ENCODE assay signal across 9 cellular contexts in genomic region chr14:36604757-36605505, GRCh38. TPM values are rescaled to one million over a fixed set of nuclear protein-coding genes. Genes with fewer than 3 reads are reported as not detected.
DNase-seq lines count a peak whose midpoint lies in the region; ATAC-seq, FAIRE-seq and TF ChIP-seq lines count a peak whose summit lies in the region.
"Had no signal": no experiment of that assay in that cellular context is flagged by ENCODE, and none has a peak within 500 bp of the region (broad histone marks: within the 10 kb centered on the region; RNA-seq: fewer than 3 reads in every experiment).

No MANE protein-coding gene starts in this region.

- H2BK20ac ChIP-seq in IMR-90 (ENCODE audit: low read depth, low read length), result no peak overlapping the region

- peak; percentile 77 for ATAC-seq in GM21447 (IDR thresholded peaks at IDR 0.05; ENCODE audit: unreplicated experiment)
- ATAC-seq in IMR-90 (ENCODE audit: low read depth), result peak; percentile 64

- dilution Hi-C loops in IMR-90 (cut with HindIII; ENCODE audit: low sequenced_read_pairs, unreplicated experiment), result no loop called here

- in situ Hi-C loops in IMR-90 (cut with MboI; ENCODE audit: low sequenced_read_pairs), result no loop called here

- peaks cover 2% of the 10 kb centered on the region for H3K4me1 Mint-ChIP-seq in astrocyte (ENCODE audit: low read depth, unreplicated experiment)

- H3K27me3 ChIP-seq in IMR-90 (ENCODE audit: control insufficient read depth, insufficient read depth, low read length) (peaks cover 2% of the 10 kb centered on the region), astrocyte (ENCODE audit: insufficient read depth, low read length) (no peaks in the 10 kb centered on the region), iPS-15b (ENCODE audit: control insufficient read depth, insufficient read depth, low read length) (peaks cover 27% of the 10 kb centered on the region)

- peak; percentile 65 for TF ChIP-seq RAD21 in IMR-90 (IDR thresholded peaks at IDR 0.05; ENCODE audit: low read length)

- H3K27me3 Mint-ChIP-seq in astrocyte (ENCODE audit: low read depth, unreplicated experiment), result peaks cover 28% of the 10 kb centered on the region

- no peak overlapping the region for H4K5ac ChIP-seq in IMR-90 (ENCODE audit: low read depth, low read length)

- no peaks in the 10 kb centered on the region for H3K9me3 Mint-ChIP-seq in astrocyte (ENCODE audit: unreplicated experiment)

- WGBS in IMR-90 (ENCODE audit: extremely low coverage in 2 of 2, insufficient read length in 1 of 2), 2 experiments, result no CpG with 5 or more reads among the region's 4 CpGs

- no peaks in the 10 kb centered on the region for H3K79me2 ChIP-seq in astrocyte (ENCODE audit: insufficient read depth, low read length)

- H3K9ac ChIP-seq in IMR-90 (ENCODE audit: low read depth, low read length), result no peak overlapping the region
- no peak overlapping the region for H3K9ac ChIP-seq in astrocyte (ENCODE audit: low read length)
- no peak overlapping the region for H3K9ac ChIP-seq in iPS-15b (ENCODE audit: low read depth, low read length)

- no peak overlapping the region for H2AK9ac ChIP-seq in IMR-90 (replicated peaks; ENCODE audit: low read depth, low read length, poor library complexity)

- H3K4me1 ChIP-seq in IMR-90 (ENCODE audit: control insufficient read depth, insufficient read depth, low read length) (no peaks in the 10 kb centered on the region), astrocyte (ENCODE audit: insufficient read depth, low read length) (no peaks in the 10 kb centered on the region), iPS-15b (ENCODE audit: control insufficient read depth, insufficient read depth, low read length) (peaks cover 7% of the 10 kb centered on the region)

- DNase-seq in ELF-1 (ENCODE audit: low read depth, low spot score), result peak; percentile 69
- peak; percentile 66 for DNase-seq in IMR-90
- peak; percentile 25 for DNase-seq in NCI-H82 treated with DMSO at 0.1 percent for 48 hours (lab: John Stamatoyannopoulos, UW; ENCODE audit: unreplicated experiment)
- peak; percentile 36 for DNase-seq in astrocyte (ENCODE audit: low read depth)
- DNase-seq in stimulated activated CD4-positive, alpha-beta T cell treated with anti-CD3 and anti-CD28 coated beads, Interleukin-2, amount 100 ng/mL, for 48 hours, result peak; percentile 27 to 34
- DNase-seq in activated gamma-delta T cell treated with Interleukin-2 at 50 U/mL for 16 hours, result no peak

- H3K36me3 ChIP-seq in IMR-90 (ENCODE audit: control insufficient read depth, insufficient read depth, low read length) (no peaks in the 10 kb centered on the region), astrocyte (ENCODE audit: insufficient read depth, low read length) (no peaks in the 10 kb centered on the region), iPS-15b (ENCODE audit: control insufficient read depth, insufficient read depth, low read length) (no peaks in the 10 kb centered on the region)

- TF ChIP-seq CTCF in IMR-90 (conservative IDR thresholded peaks at IDR 0.05; ENCODE audit: low read depth, low read length), result peak; percentile 70
- TF ChIP-seq CTCF in astrocyte (IDR thresholded peaks at IDR 0.05; ENCODE audit: insufficient read depth, low read depth, low read length), result peak; percentile 90

- no peak overlapping the region for H3K56ac ChIP-seq in IMR-90 (ENCODE audit: extremely low read depth, insufficient read depth, low read length)

- H4K8ac ChIP-seq in IMR-90 (ENCODE audit: low read depth in 2 of 2, low read length in 2 of 2), result no peak overlapping the region

- H3K9me1 ChIP-seq in IMR-90 (ENCODE audit: insufficient read depth, low read length), result no peaks in the 10 kb centered on the region

- H3K4me3 ChIP-seq in IMR-90 (ENCODE audit: insufficient read depth, low read depth, low read length) (no peak overlapping the region), astrocyte (ENCODE audit: insufficient read depth, low read depth, low read length) (no peak overlapping the region), iPS-15b (ENCODE audit: low read depth, low read length) (peak overlapping the region; percentile 18)

- intact Hi-C loops in IMR-90 (cut with micrococcal nuclease), result loop anchor here (1.0 to 2.0 kb wide), 2 partner anchors 52 to 722 kb away; no protein-coding TSS in a partner anchor

- CTCF ChIA-PET in IMR-90 (lab: Yijun Ruan, JAX), result interaction anchor here (0.6 to 1.5 kb wide), 11 partner anchors 17 to 1600 kb away, joined by 3 to 9 read pairs (median 4); no protein-coding TSS in a partner anchor

- H3K23ac ChIP-seq in IMR-90 (ENCODE audit: low read depth, low read length), result no peak overlapping the region

- H3K4me2 ChIP-seq in IMR-90 (ENCODE audit: low read depth, low read length), result no peak overlapping the region
- H3K4me2 ChIP-seq in astrocyte (ENCODE audit: low read length), result no peak overlapping the region

- H2AFZ ChIP-seq in IMR-90 (replicated peaks; ENCODE audit: low read length, poor library complexity), result no peak overlapping the region
- H2AFZ ChIP-seq in astrocyte (ENCODE audit: low read depth, low read length), result no peak overlapping the region

- peak; percentile 69 for FAIRE-seq in astrocyte (lab: Jason Lieb, UNC)

- H3K18ac ChIP-seq in IMR-90 (ENCODE audit: low read depth, low read length), result no peak overlapping the region

- no peak for TF ChIP-seq POLR2A in IMR-90 (IDR thresholded peaks at IDR 0.05; ENCODE audit: low read depth, low read length)

- H3K36me3 Mint-ChIP-seq in astrocyte (ENCODE audit: low read depth, unreplicated experiment), result no peaks in the 10 kb centered on the region
- H3K36me3 Mint-ChIP-seq: activated naive CD8-positive, alpha-beta T cell had no signal

- H3K4ac ChIP-seq in IMR-90 (ENCODE audit: low read depth, low read length), result no peak overlapping the region

- no peak overlapping the region for H3K27ac Mint-ChIP-seq in astrocyte (ENCODE audit: unreplicated experiment)
- H3K27ac Mint-ChIP-seq: activated naive CD8-positive, alpha-beta T cell had no signal

- H3K9me3 ChIP-seq in IMR-90 (ENCODE audit: control insufficient read depth, insufficient read depth, low read length), result no peaks in the 10 kb centered on the region
- no peaks in the 10 kb centered on the region for H3K9me3 ChIP-seq in astrocyte (ENCODE audit: insufficient read depth, low read depth, low read length)
- no peaks in the 10 kb centered on the region for H3K9me3 ChIP-seq in iPS-15b (ENCODE audit: control insufficient read depth, insufficient read depth, low read length)

- no peak overlapping the region for H2BK5ac ChIP-seq in IMR-90 (ENCODE audit: low read depth, low read length, poor library complexity, severe bottlenecking)

- no peak overlapping the region for H2BK120ac ChIP-seq in IMR-90 (ENCODE audit: low read depth, low read length)

- no peak overlapping the region for H2AK5ac ChIP-seq in IMR-90 (ENCODE audit: low read depth, low read length)

- BruUV-seq in IMR-90 (replicated peaks; lab: Mats Ljungman, UMichigan), result no TSS peak

- H3K14ac ChIP-seq in IMR-90 (replicated peaks; ENCODE audit: low read depth, low read length), result no peak overlapping the region

- H3K27ac ChIP-seq in IMR-90 (ENCODE audit: insufficient read depth, low read length) (no peak overlapping the region), astrocyte (ENCODE audit: low read depth, low read length) (no peak overlapping the region)

- no peak overlapping the region for H2BK15ac ChIP-seq in IMR-90 (ENCODE audit: low read depth, low read length)

- no peaks in the 10 kb centered on the region for H3K79me1 ChIP-seq in IMR-90 (ENCODE audit: low read depth in 1 of 2, low read length in 2 of 2)

- POLR2A ChIA-PET in IMR-90 (lab: Charles Lee; ENCODE audit: unreplicated experiment), result no interaction called here

- H4K91ac ChIP-seq in IMR-90 (ENCODE audit: insufficient read depth, low read depth, low read length), result no peak overlapping the region

- H4K20me1 ChIP-seq in IMR-90 (ENCODE audit: insufficient read depth, low read length), result no peaks in the 10 kb centered on the region
- no peaks in the 10 kb centered on the region for H4K20me1 ChIP-seq in astrocyte (ENCODE audit: insufficient read depth, low read length)

- no peak overlapping the region for H3K4me3 Mint-ChIP-seq in astrocyte (ENCODE audit: unreplicated experiment)
- H3K4me3 Mint-ChIP-seq: activated naive CD8-positive, alpha-beta T cell had no signal

TF ChIP-seq in IMR-90, 13 proteins besides CTCF, POLR2A, EP300 and RAD21:
- TF ChIP-seq SMC3 (IDR thresholded peaks at IDR 0.05; ENCODE audit: low read depth, low read length), result peak; percentile 49
- no peak for TF ChIP-seq BHLHE40 (IDR thresholded peaks at IDR 0.05; ENCODE audit: low read depth, low read length)

RNA-seq across cellular contexts. Expression of gene NKX2-8, which starts 22.5 kb away (rescaled TPM):
- total RNA-seq in IMR-90 (2012; rRNA removed) (not detected in 2 replicates), astrocyte (not detected in 2 replicates)
- not detected in 2 replicates for polyA plus RNA-seq in IMR-90 (2012; rRNA removed)
- not detected in 2 replicates for polyA plus RNA-seq in IMR-90 (2012; cell fraction: cytosol; rRNA removed)
- not detected in 2 replicates for polyA plus RNA-seq in IMR-90 (2012; cell fraction: nucleus; rRNA removed; ENCODE audit: low replicate concordance)

RNA-seq across cellular contexts. Expression of gene PAX9, which starts 56.7 kb away (rescaled TPM):
- total RNA-seq in IMR-90 (2012; rRNA removed), result not detected in 2 replicates
- polyA plus RNA-seq in IMR-90 (2012; rRNA removed), result not detected in 2 replicates
- not detected in 2 replicates for polyA plus RNA-seq in IMR-90 (2012; cell fraction: cytosol; rRNA removed)
- polyA plus RNA-seq in IMR-90 (2012; cell fraction: nucleus; rRNA removed; ENCODE audit: low replicate concordance), result not detected in 2 replicates
- 1.2 and 1.9 TPM in 2 replicates for total RNA-seq in astrocyte
